ENCODE assay signal across 9 cellular contexts in the genomic region with DNA sequence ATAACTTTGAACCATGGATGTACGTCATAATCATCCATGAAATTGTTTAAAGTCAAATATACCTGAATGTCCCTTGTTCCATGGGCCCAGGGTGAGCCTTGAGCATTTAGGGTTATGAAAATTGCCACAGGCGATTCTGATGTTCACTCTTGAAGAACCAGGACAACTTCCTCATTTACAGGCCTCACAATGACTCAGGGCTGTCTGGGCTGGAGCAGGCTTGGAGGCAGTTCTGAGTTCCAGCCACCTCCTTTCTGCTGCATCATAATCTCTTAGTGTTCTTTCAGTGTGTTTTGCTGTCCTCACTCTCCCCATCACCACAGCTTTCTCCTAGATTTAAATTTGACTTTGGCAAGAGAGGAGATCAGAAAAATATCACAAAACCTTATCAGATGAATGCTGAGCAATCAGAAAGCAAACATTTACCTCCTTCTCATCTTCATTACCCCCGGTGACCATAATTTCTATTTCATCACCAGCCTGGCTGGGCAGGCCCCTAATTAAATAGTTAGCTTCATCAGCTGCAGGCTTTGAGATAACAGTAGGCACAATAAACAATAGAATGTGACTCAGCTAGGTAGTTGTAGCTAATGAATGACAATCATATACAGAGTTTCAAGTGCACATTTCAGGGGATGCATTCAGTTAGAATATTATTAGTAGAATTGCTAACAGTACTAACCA.
A peak's percentile ranks its signal among the peaks of the same experiment; 100 is the strongest.
DNase-seq lines count a peak whose midpoint lies in the region; ATAC-seq and TF ChIP-seq lines count a peak whose summit lies in the region.
"Had no signal": no experiment of that assay in that cellular context is flagged by ENCODE, and none has a peak within 500 bp of the region (broad histone marks: within the 10 kb centered on the region; RNA-seq: fewer than 3 reads in every experiment).

No MANE protein-coding gene starts in this region.

- no peaks in the 10 kb centered on the region for H3K36me3 ChIP-seq in brain microvascular endothelial cell (replicated peaks)
- H3K36me3 ChIP-seq: SJCRH30 had no signal

- no peak overlapping the region for H3K4me3 ChIP-seq in brain microvascular endothelial cell (ENCODE audit: low read depth, low read length)
- H3K4me3 ChIP-seq: SJCRH30 had no signal

- DNase-seq in OCI-M1 (lab: John Stamatoyannopoulos, UW) (peak; percentile 93), NCI-H510A treated with DMSO at 0.1 percent for 48 hours (lab: John Stamatoyannopoulos, UW) (no peak), COR-L47 (lab: John Stamatoyannopoulos, UW) (no peak), brain microvascular endothelial cell (no peak)
- no peak for DNase-seq in stimulated activated CD8-positive, alpha-beta memory T cell treated with anti-CD3 and anti-CD28 coated beads, Interleukin-4, amount 100 ng/mL, for 48 hours
- DNase-seq: SJCRH30 had no signal

- in situ Hi-C loops in brain microvascular endothelial cell (cut with HindIII; ENCODE audit: low pct_ligation_motif_present, low sequenced_read_pairs) = no loop called here

- H3K27me3 ChIP-seq in brain microvascular endothelial cell (replicated peaks) = no peaks in the 10 kb centered on the region
- H3K27me3 ChIP-seq: SJCRH30 had no signal

- peak overlapping the region; percentile 18; the same call in 1 of the 2 replicates for H3K27ac ChIP-seq in 22Rv1
- no peak overlapping the region for H3K27ac ChIP-seq in brain microvascular endothelial cell
- H3K27ac ChIP-seq: SJCRH30 had no signal

- TF ChIP-seq CTCF in 22Rv1 (IDR thresholded peaks at IDR 0.05) = no peak
- no peak for TF ChIP-seq CTCF in brain microvascular endothelial cell (IDR thresholded peaks at IDR 0.05; ENCODE audit: low read depth, low read length, missing control alignments)

- ATAC-seq in GM19328 (IDR thresholded peaks at IDR 0.05; ENCODE audit: unreplicated experiment) = peak; percentile 74
- peak; percentile 87 for ATAC-seq in HG02981 (IDR thresholded peaks at IDR 0.05; ENCODE audit: unreplicated experiment)
